8 cellular contexts compared by ENCODE assay signal in genomic region chr19:1590641-1591397, GRCh38. TPM values are rescaled to one million over a fixed set of nuclear protein-coding genes. Genes with fewer than 3 reads are reported as not detected.
DNase-seq lines count a peak whose midpoint lies in the region; ATAC-seq, FAIRE-seq and TF ChIP-seq lines count a peak whose summit lies in the region.

No MANE protein-coding gene starts in this region.

- H3K79me2 ChIP-seq in SU-DHL-6 (ENCODE audit: insufficient read depth, low read length) = peaks cover 60% of the 10 kb centered on the region

- peak overlapping the region; percentile 83 to 91 for H3K4me3 Mint-ChIP-seq in CD14-positive monocyte
- peak overlapping the region; percentile 94 for H3K4me3 Mint-ChIP-seq in endothelial cell (ENCODE audit: unreplicated experiment)

- H4K20me1 ChIP-seq in SU-DHL-6 (ENCODE audit: low read depth, low read length) = peaks cover 7% of the 10 kb centered on the region; the same call in 1 of the 2 replicates

- peaks cover 23% of the 10 kb centered on the region for H3F3A ChIP-seq in SU-DHL-6 (ENCODE audit: insufficient read depth)

- WGBS in pancreas, 2 donors = 33 to 40% methylated on average over 10 of the region's 10 CpGs

- H3K27ac Mint-ChIP-seq in CD14-positive monocyte (peak overlapping the region; percentile 35 to 89 (median 75)), endothelial cell (ENCODE audit: unreplicated experiment) (peak overlapping the region; percentile 67)

- H3K4me3 ChIP-seq in SU-DHL-6 (ENCODE audit: insufficient read depth, low read length, poor library complexity, severe bottlenecking) (peak overlapping the region; percentile 100), pancreas (peak overlapping the region in 3 of 4 donors; percentile 62 to 85 (median 65))

- H3K4me1 Mint-ChIP-seq in CD14-positive monocyte = peaks cover 28% of the 10 kb centered on the region
- H3K4me1 Mint-ChIP-seq in endothelial cell (ENCODE audit: unreplicated experiment) = peaks cover 11% of the 10 kb centered on the region

- ATAC-seq in pancreas (no peak), GM18520 (IDR thresholded peaks at IDR 0.05; ENCODE audit: unreplicated experiment) (no peak), HG02798 (IDR thresholded peaks at IDR 0.05; ENCODE audit: poor library complexity, unreplicated experiment) (no peak)

- TF ChIP-seq CTCF in CD14-positive monocyte (IDR thresholded peaks at IDR 0.05) (no peak), SU-DHL-6 (IDR thresholded peaks at IDR 0.05; ENCODE audit: insufficient read depth, low read length, poor library complexity, severe bottlenecking) (no peak), endothelial cell (IDR thresholded peaks at IDR 0.05; ENCODE audit: unreplicated experiment) (no peak), pancreas (IDR thresholded peaks at IDR 0.05) (no peak)

- H3K9me3 ChIP-seq in SU-DHL-6 (ENCODE audit: insufficient read depth, low read length) (no peaks in the 10 kb centered on the region), pancreas (no peaks in the 10 kb centered on the region)

- 0 out of 2 replicates have a peak, but pooled peaks have one; percentile 4 for TF ChIP-seq POLR2A in H54 (IDR thresholded peaks at IDR 0.05; ENCODE audit: low read depth, low read length)

- H3K36me3 ChIP-seq in SU-DHL-6 (ENCODE audit: low read length) (peaks cover 4% of the 10 kb centered on the region; the same call in 1 of the 2 replicates), pancreas (no peaks in the 10 kb centered on the region)

- H2AFZ ChIP-seq in SU-DHL-6 (ENCODE audit: low read depth, low read length, severe bottlenecking) = no peak overlapping the region

- H3K27me3 Mint-ChIP-seq in CD14-positive monocyte (ENCODE audit: low read depth in 3 of 3) = peaks cover 0 to 2% (median 0%) of the 10 kb centered on the region in 3 donors
- peaks cover 15% of the 10 kb centered on the region for H3K27me3 Mint-ChIP-seq in endothelial cell (ENCODE audit: unreplicated experiment)

- H3K27ac ChIP-seq in SU-DHL-6 (ENCODE audit: low read depth, low read length) = peak overlapping the region; percentile 96
- no peak overlapping the region for H3K27ac ChIP-seq in pancreas

- H3K36me3 Mint-ChIP-seq in CD14-positive monocyte = peaks cover 6 to 15% of the 10 kb centered on the region in 2 donors
- peaks cover 4% of the 10 kb centered on the region for H3K36me3 Mint-ChIP-seq in endothelial cell (ENCODE audit: low read depth, unreplicated experiment)

- H3K9me3 Mint-ChIP-seq in CD14-positive monocyte (no peaks in the 10 kb centered on the region), endothelial cell (ENCODE audit: unreplicated experiment) (no peaks in the 10 kb centered on the region)

- H3K27me3 ChIP-seq in SU-DHL-6 (ENCODE audit: low read length) = no peaks in the 10 kb centered on the region
- H3K27me3 ChIP-seq in pancreas = no peaks in the 10 kb centered on the region

- intact Hi-C loops in CD14-positive monocyte (cut with micrococcal nuclease) (loop anchor here in 1 of 2 donors (5.0 kb wide), 1 partner anchor 61 kb away; the partner anchor contains the start of gene TCF3), pancreas (cut with DNase I) (no loop called here), head of caudate nucleus (cut with DNase I) (no loop called here)

- no peaks in the 10 kb centered on the region for H3K9me2 ChIP-seq in SU-DHL-6 (replicated peaks; ENCODE audit: insufficient read depth, low read length)

- FAIRE-seq in H54 (lab: Jason Lieb, UNC) = no peak
- no peak for FAIRE-seq in pancreas (lab: Jason Lieb, UNC)

- peak overlapping the region; percentile 100 for H3K9ac ChIP-seq in SU-DHL-6 (ENCODE audit: low read length)

- peaks cover 0 to 13% (median 0%) of the 10 kb centered on the region in 3 donors for H3K4me1 ChIP-seq in pancreas

- DNase-seq in CD14-positive monocyte (ENCODE audit: low spot score) = no peak
- DNase-seq in H54 (ENCODE audit: insufficient read length, low spot score) = no peak
- DNase-seq in endothelial cell (ENCODE audit: low spot score) = no peak
- no peak for DNase-seq in pancreas
- no peak for DNase-seq in head of caudate nucleus

- peak overlapping the region; percentile 90 for H3K4me2 ChIP-seq in SU-DHL-6 (ENCODE audit: low read depth, low read length, poor library complexity, severe bottlenecking)

RNA-seq across cellular contexts. Expression of gene MBD3, which starts 1.8 kb away (rescaled TPM):
- polyA plus RNA-seq in CD14-positive monocyte (1 to 10 TPM; 2.6 to 4.9 TPM), pancreas (100 to 1,000 TPM in 1 of 2 donors, 10 to 100 TPM in 1; 77.9 to 113 TPM)
- total RNA-seq in endothelial cell (ENCODE audit: unreplicated experiment) (81.4 TPM), pancreas (10 to 100 TPM; 17.4 to 38.2 (median 26.4) TPM)

RNA-seq across cellular contexts. Expression of gene UQCR11, which starts 14.4 kb away (rescaled TPM):
- 100 to 1,000 TPM; 659 to 731 TPM for polyA plus RNA-seq in CD14-positive monocyte
- 182 TPM for total RNA-seq in endothelial cell (ENCODE audit: unreplicated experiment)
- 10 to 100 TPM; 40.5 to 89.4 (median 75.5) TPM for total RNA-seq in pancreas
- 10 to 100 TPM; 49.3 to 72.3 TPM for polyA plus RNA-seq in pancreas

RNA-seq across cellular contexts. Expression of gene MEX3D, which starts 22.7 kb away (rescaled TPM):
- polyA plus RNA-seq in CD14-positive monocyte = under 1 TPM; 0.08 to 0.10 TPM
- 73.4 TPM for total RNA-seq in endothelial cell (ENCODE audit: unreplicated experiment)
- total RNA-seq in pancreas = 10 to 100 TPM in 4 of 6 donors, 1 to 10 TPM in 2; 8.1 to 21.2 (median 10.3) TPM
- polyA plus RNA-seq in pancreas = 1 to 10 TPM; 2.6 to 4.3 TPM
